ENCODE assay signal across 17 cellular contexts in the genomic region with DNA sequence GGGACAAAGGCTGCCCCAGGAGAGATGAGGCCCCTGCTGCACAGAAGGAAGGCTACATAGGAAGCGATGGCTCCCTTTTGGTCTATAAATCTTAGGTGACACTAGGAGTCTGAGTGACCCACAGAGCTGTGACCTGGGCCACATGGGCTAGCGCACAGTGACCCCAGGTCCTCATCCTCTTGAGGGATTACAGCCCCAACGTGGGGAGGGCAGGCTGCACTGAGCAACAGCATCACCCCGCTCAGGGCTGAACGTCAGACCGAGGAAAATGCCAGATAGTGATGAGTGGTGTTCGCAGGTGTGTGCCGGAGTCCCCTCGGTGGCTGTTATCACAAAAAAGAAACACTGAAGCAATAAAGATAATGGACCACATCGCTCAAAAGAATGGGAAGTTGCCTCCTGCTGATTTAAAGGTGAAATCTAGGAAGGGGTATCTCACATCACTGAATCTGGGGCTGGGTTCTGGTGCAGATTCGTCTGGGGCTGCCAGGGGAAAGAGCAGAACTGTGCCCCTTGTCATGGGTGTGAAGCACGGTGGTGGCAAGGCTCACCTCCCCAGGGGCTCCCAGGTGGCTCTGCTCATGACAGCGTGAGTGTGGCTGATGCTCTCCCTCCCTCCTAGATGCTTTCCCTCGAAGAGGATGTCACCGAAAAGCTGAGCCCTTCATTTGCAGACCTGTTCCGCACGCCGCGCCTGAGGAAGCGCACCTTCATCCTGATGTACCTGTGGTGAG. TPM values are rescaled to one million over a fixed set of nuclear protein-coding genes. Genes with fewer than 3 reads are reported as not detected.
"Had no signal": no experiment of that assay in that cellular context is flagged by ENCODE, and none has a peak within 500 bp of the region (broad histone marks: within the 10 kb centered on the region; RNA-seq: fewer than 3 reads in every experiment).

No MANE protein-coding gene starts in this region.

- H3K9me3 ChIP-seq: ascending aorta, breast epithelium, left ventricle myocardium inferior, pancreas, sigmoid colon, testis had no signal

- H3K36me3 ChIP-seq: ascending aorta, breast epithelium, left ventricle myocardium inferior, pancreas, sigmoid colon had no signal

- H3K4me1 ChIP-seq: breast epithelium had no signal

- H3K27me3 Mint-ChIP-seq: activated CD4-positive, alpha-beta memory T cell treated with anti-CD3 and anti-CD28 coated beads for 36 hours; activated naive CD4-positive, alpha-beta T cell treated with anti-CD3 and anti-CD28 coated beads, Interleukin-2, amount 50 U/mL, for 24 hours; type B pancreatic cell had no signal

- H3K4me3 Mint-ChIP-seq: activated CD4-positive, alpha-beta memory T cell treated with anti-CD3 and anti-CD28 coated beads for 36 hours; activated naive CD4-positive, alpha-beta T cell treated with anti-CD3 and anti-CD28 coated beads, Interleukin-2, amount 50 U/mL, for 24 hours; naive thymus-derived CD8-positive, alpha-beta T cell; stimulated activated effector memory CD8-positive, alpha-beta T cell treated with anti-CD3 and anti-CD28 coated beads, Interleukin-12 subunit alpha, Interleukin-12 subunit beta, amount 100 ng/mL, for 72 hours; type B pancreatic cell had no signal

- ATAC-seq: naive thymus-derived CD8-positive, alpha-beta T cell; pancreas; stimulated activated effector memory CD8-positive, alpha-beta T cell treated with anti-CD3 and anti-CD28 coated beads, Interleukin-12 subunit alpha, Interleukin-12 subunit beta, amount 100 ng/mL, for 72 hours had no signal

- H3K4me3 ChIP-seq: ascending aorta, breast epithelium, left ventricle myocardium inferior, pancreas, sigmoid colon, testis had no signal

- H3K27ac Mint-ChIP-seq: activated CD4-positive, alpha-beta memory T cell treated with anti-CD3 and anti-CD28 coated beads for 36 hours; stimulated activated effector memory CD8-positive, alpha-beta T cell treated with anti-CD3 and anti-CD28 coated beads, Interleukin-12 subunit alpha, Interleukin-12 subunit beta, amount 100 ng/mL, for 72 hours; type B pancreatic cell had no signal

- H3K27ac ChIP-seq: ascending aorta, breast epithelium, left ventricle myocardium inferior, pancreas, sigmoid colon, testis had no signal

- H3K36me3 Mint-ChIP-seq: activated CD4-positive, alpha-beta memory T cell treated with anti-CD3 and anti-CD28 coated beads for 36 hours; naive thymus-derived CD8-positive, alpha-beta T cell; stimulated activated effector memory CD8-positive, alpha-beta T cell treated with anti-CD3 and anti-CD28 coated beads, Interleukin-12 subunit alpha, Interleukin-12 subunit beta, amount 100 ng/mL, for 72 hours had no signal

- H3K9me3 Mint-ChIP-seq: activated CD4-positive, alpha-beta memory T cell treated with anti-CD3 and anti-CD28 coated beads for 36 hours; activated naive CD4-positive, alpha-beta T cell treated with anti-CD3 and anti-CD28 coated beads, Interleukin-2, amount 50 U/mL, for 24 hours; naive thymus-derived CD8-positive, alpha-beta T cell; stimulated activated effector memory CD8-positive, alpha-beta T cell treated with anti-CD3 and anti-CD28 coated beads, Interleukin-12 subunit alpha, Interleukin-12 subunit beta, amount 100 ng/mL, for 72 hours; type B pancreatic cell had no signal

- DNase-seq: activated CD4-positive, alpha-beta memory T cell treated with anti-CD3 and anti-CD28 coated beads for 36 hours; activated T-cell treated with anti-CD3 and anti-CD28 coated beads, Interleukin-2, amount 50 U/mL, for 1 hour; cortex of kidney; left ventricle myocardium inferior; mesenchymal stem cell; naive thymus-derived CD8-positive, alpha-beta T cell; pancreas; sigmoid colon; stimulated activated CD4-positive, alpha-beta T cell treated with anti-CD3 and anti-CD28 coated beads, Interleukin-4, amount 100 ng/mL, for 24 hours; T-helper 2 cell; testis had no signal

- H3K27me3 ChIP-seq: ascending aorta, breast epithelium, pancreas, sigmoid colon, testis had no signal

RNA-seq across cellular contexts. Expression of a gene that starts 14.5 kb away (rescaled TPM):
- total RNA-seq: ascending aorta, frontal cortex had no signal
